Comparison of ENCODE assay signal across 16 cellular contexts in genomic region chr3:188394588-188394987, GRCh38.
DNase-seq lines count a peak whose midpoint lies in the region; ATAC-seq and TF ChIP-seq lines count a peak whose summit lies in the region.
"Had no signal": no experiment of that assay in that cellular context is flagged by ENCODE, and none has a peak within 500 bp of the region (broad histone marks: within the 10 kb centered on the region; RNA-seq: fewer than 3 reads in every experiment).

No MANE protein-coding gene starts in this region.

- BruUV-seq in IMR-90 (replicated peaks; lab: Mats Ljungman, UMichigan), result no TSS peak

- peak overlapping the region; percentile 39 for H2BK5ac ChIP-seq in IMR-90 (ENCODE audit: low read depth, low read length, poor library complexity, severe bottlenecking)

- H4K8ac ChIP-seq in IMR-90 (ENCODE audit: low read depth in 2 of 2, low read length in 2 of 2), result no peak overlapping the region; a peak in 1 of 4 replicates

- H3K27me3 ChIP-seq in IMR-90 (ENCODE audit: control insufficient read depth, insufficient read depth, low read length), result no peaks in the 10 kb centered on the region
- H3K27me3 ChIP-seq in right lobe of liver, result no peaks in the 10 kb centered on the region
- H3K27me3 ChIP-seq in aorta (ENCODE audit: control insufficient read depth in 1 of 2, insufficient read depth in 2 of 2, low read length in 1 of 2), result no peaks in the 10 kb centered on the region
- H3K27me3 ChIP-seq: SJSA1 had no signal

- CTCF ChIA-PET in IMR-90 (lab: Yijun Ruan, JAX), result no interaction called here

- H4K91ac ChIP-seq in IMR-90 (ENCODE audit: insufficient read depth, low read depth, low read length), result no peak overlapping the region

- no CpG with 5 or more reads among the region's 1 CpG for WGBS in IMR-90 (ENCODE audit: extremely low coverage in 2 of 2, insufficient read length in 1 of 2), 2 experiments
- WGBS in right lobe of liver (ENCODE audit: insufficient coverage, low coverage, low lambda C conversion rate, missing lambda C conversion rate), result 17% methylated on average over 1 of the region's 1 CpG
- WGBS in aorta, 2 donors, result 6% methylated on average over 1 of the region's 1 CpG

- H3K36me3 ChIP-seq in IMR-90 (ENCODE audit: control insufficient read depth, insufficient read depth, low read length) (peaks cover 2% of the 10 kb centered on the region; the same call in 1 of the 2 replicates), right lobe of liver (no peaks in the 10 kb centered on the region), aorta (ENCODE audit: control insufficient read depth in 1 of 2, insufficient read depth in 2 of 2, low read length in 1 of 2) (no peaks in the 10 kb centered on the region)

- no peak overlapping the region for H3K18ac ChIP-seq in IMR-90 (ENCODE audit: low read depth, low read length)

- no peak overlapping the region for H3K14ac ChIP-seq in IMR-90 (replicated peaks; ENCODE audit: low read depth, low read length)

- H3K9me3 ChIP-seq in IMR-90 (ENCODE audit: control insufficient read depth, insufficient read depth, low read length) (no peaks in the 10 kb centered on the region), right lobe of liver (no peaks in the 10 kb centered on the region), aorta (ENCODE audit: control insufficient read depth, low read length) (no peaks in the 10 kb centered on the region)
- H3K9me3 ChIP-seq: SJSA1 had no signal

- ATAC-seq in IMR-90 (ENCODE audit: low read depth) (no peak), right lobe of liver (peak; percentile 6 to 52 (median 23)), aorta (ENCODE audit: low FRiP score) (no peak)

- POLR2A ChIA-PET in IMR-90 (lab: Charles Lee; ENCODE audit: unreplicated experiment), result no interaction called here

- no peak overlapping the region for H2BK20ac ChIP-seq in IMR-90 (ENCODE audit: low read depth, low read length)

- no peak for TF ChIP-seq CTCF in IMR-90 (conservative IDR thresholded peaks at IDR 0.05; ENCODE audit: low read depth, low read length)
- no peak for TF ChIP-seq CTCF in right lobe of liver (IDR thresholded peaks at IDR 0.05)

- H3K4me1 ChIP-seq in IMR-90 (ENCODE audit: control insufficient read depth, insufficient read depth, low read length) (peaks cover 9% of the 10 kb centered on the region), right lobe of liver (peaks cover 0 to 66% (median 19%) of the 10 kb centered on the region in 4 donors), aorta (ENCODE audit: control insufficient read depth in 1 of 2, insufficient read depth in 2 of 2, low read length in 2 of 2) (peaks cover 14 to 28% of the 10 kb centered on the region in 2 donors)

- H3K79me1 ChIP-seq in IMR-90 (ENCODE audit: low read depth in 1 of 2, low read length in 2 of 2), result peaks cover 56 to 87% of the 10 kb centered on the region in 2 experiments

- H2BK120ac ChIP-seq in IMR-90 (ENCODE audit: low read depth, low read length), result no peak overlapping the region

- in situ Hi-C loops in IMR-90 (cut with MboI; ENCODE audit: low sequenced_read_pairs), result no loop called here

- dilution Hi-C loops in IMR-90 (cut with HindIII; ENCODE audit: low sequenced_read_pairs, unreplicated experiment), result no loop called here

- no peak overlapping the region for H2AK5ac ChIP-seq in IMR-90 (ENCODE audit: low read depth, low read length)

- no peak overlapping the region for H2AFZ ChIP-seq in IMR-90 (replicated peaks; ENCODE audit: low read length, poor library complexity)

- DNase-seq in IMR-90 (no peak), fibroblast of gingiva (ENCODE audit: low read depth) (peak; percentile 23), right lobe of liver (no peak), NCI-H2227 treated with DMSO at 0.1 percent for 48 hours (lab: John Stamatoyannopoulos, UW) (no peak), aorta (no peak), DMS79 (lab: John Stamatoyannopoulos, UW) (no peak), NCI-H2107 treated with DMSO at 0.1 percent for 48 hours (lab: John Stamatoyannopoulos, UW; ENCODE audit: unreplicated experiment) (no peak)
- DNase-seq: CD4-positive, alpha-beta T cell; KG1; NCI-H1105 treated with DMSO at 0.1 percent for 48 hours; NCI-H1694; NCI-H2081 treated with DMSO at 0.1 percent for 48 hours; NCI-H510A; NCI-H82; SW 1271 had no signal

- no peak overlapping the region for H2AK9ac ChIP-seq in IMR-90 (replicated peaks; ENCODE audit: low read depth, low read length, poor library complexity)

- no peak overlapping the region for H3K4me2 ChIP-seq in IMR-90 (ENCODE audit: low read depth, low read length)

- no peak overlapping the region for H3K23ac ChIP-seq in IMR-90 (ENCODE audit: low read depth, low read length)

- TF ChIP-seq POLR2A in IMR-90 (IDR thresholded peaks at IDR 0.05; ENCODE audit: low read depth, low read length) (no peak), right lobe of liver (IDR thresholded peaks at IDR 0.05) (no peak)

- no peak overlapping the region for H2BK15ac ChIP-seq in IMR-90 (ENCODE audit: low read depth, low read length)

- H3K56ac ChIP-seq in IMR-90 (ENCODE audit: extremely low read depth, insufficient read depth, low read length), result no peak overlapping the region

- no peak overlapping the region for H3K9ac ChIP-seq in IMR-90 (ENCODE audit: low read depth, low read length)

- H3K9me1 ChIP-seq in IMR-90 (ENCODE audit: insufficient read depth, low read length), result peaks cover 5% of the 10 kb centered on the region

- H3K4me3 ChIP-seq in IMR-90 (ENCODE audit: insufficient read depth, low read depth, low read length) (no peak overlapping the region), right lobe of liver (no peak overlapping the region), aorta (ENCODE audit: low read length in 2 of 2) (no peak overlapping the region)
- H3K4me3 ChIP-seq: SJSA1 had no signal

- H3K27ac ChIP-seq in IMR-90 (ENCODE audit: insufficient read depth, low read length) (no peak overlapping the region), right lobe of liver (peak overlapping the region in 2 of 3 donors; percentile 45 to 88), aorta (ENCODE audit: low read depth in 1 of 2, low read length in 2 of 2) (no peak overlapping the region)
- H3K27ac ChIP-seq: SJSA1 had no signal

- no peak for TF ChIP-seq RAD21 in IMR-90 (IDR thresholded peaks at IDR 0.05; ENCODE audit: low read length)

- intact Hi-C loops in IMR-90 (cut with micrococcal nuclease), result no loop called here
- intact Hi-C loops in right lobe of liver (cut with DNase I), result no loop called here
- intact Hi-C loops in aorta (cut with DNase I), result no loop called here

- H4K20me1 ChIP-seq in IMR-90 (ENCODE audit: insufficient read depth, low read length), result peaks cover 48% of the 10 kb centered on the region

- H4K5ac ChIP-seq in IMR-90 (ENCODE audit: low read depth, low read length), result no peak overlapping the region

- H3K4ac ChIP-seq in IMR-90 (ENCODE audit: low read depth, low read length), result no peak overlapping the region

TF ChIP-seq in IMR-90, 13 proteins besides CTCF, POLR2A, EP300 and RAD21:
- TF ChIP-seq SMC3 (IDR thresholded peaks at IDR 0.05; ENCODE audit: low read depth, low read length) (no peak), MXI1 (IDR thresholded peaks at IDR 0.05; ENCODE audit: borderline replicate concordance, low read depth, low read length) (no peak), CHD1 (IDR thresholded peaks at IDR 0.05; ENCODE audit: low read depth, low read length) (no peak), BHLHE40 (IDR thresholded peaks at IDR 0.05; ENCODE audit: low read depth, low read length) (no peak), MAZ (IDR thresholded peaks at IDR 0.05; ENCODE audit: borderline replicate concordance, low read depth, low read length) (no peak), MAFK (IDR thresholded peaks at IDR 0.05; ENCODE audit: low read depth, low read length) (no peak), NFE2L2 (IDR thresholded peaks at IDR 0.05; ENCODE audit: low read depth, low read length) (no peak), ELK1 (IDR thresholded peaks at IDR 0.05; ENCODE audit: borderline replicate concordance, low read depth, low read length) (no peak), RFX5 (IDR thresholded peaks at IDR 0.05; ENCODE audit: low read depth, low read length) (no peak), FOS (IDR thresholded peaks at IDR 0.05; ENCODE audit: low read depth, low read length) (no peak)

Comparison
In these comparisons a context has a peak if more than half of its experiments do, and no peak if none do; other contexts are left out.
1. ATAC-seq: peak in right lobe of liver (4 of 4); none in IMR-90 (single experiment) and aorta (single experiment).
2. H3K27ac ChIP-seq: peak in right lobe of liver (2 of 3); none in IMR-90 (single experiment) and aorta (0 of 2).